ENCODE assay signal across 1 cellular context in the genomic region with DNA sequence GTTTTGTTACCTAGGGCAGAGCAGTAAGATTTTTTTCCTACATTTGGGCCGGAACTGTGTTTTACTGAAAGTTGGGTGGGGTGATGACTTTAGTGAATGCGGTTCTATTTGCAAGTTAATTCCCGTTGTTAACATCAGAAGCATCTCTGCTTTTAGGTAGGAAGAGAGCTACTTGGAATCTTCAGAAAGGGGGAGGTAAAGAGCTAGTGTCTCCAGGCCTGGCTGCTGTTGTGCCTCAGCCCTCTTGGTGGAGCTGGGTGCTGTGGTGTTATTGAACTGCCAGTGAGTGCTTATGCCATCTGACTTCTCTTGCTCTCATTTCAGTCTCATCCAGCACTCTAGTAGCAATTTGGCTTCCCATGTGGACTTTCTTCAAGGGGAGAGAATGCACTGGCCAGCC.
TF ChIP-seq lines count a peak whose summit lies in the region.

No MANE protein-coding gene starts in this region.

TF ChIP-seq in K562, 482 proteins besides CTCF, POLR2A, EP300 and RAD21 (continued from another document):
- TF ChIP-seq BRCA1 (IDR thresholded peaks at IDR 0.05) (no peak), BRCA1 (CRISPR knock-in tag; IDR thresholded peaks at IDR 0.05) (no peak), PPARD (CRISPR knock-in tag; IDR thresholded peaks at IDR 0.05) (no peak)
